Comparison of ENCODE assay signal across 21 cellular contexts in the genomic region with DNA sequence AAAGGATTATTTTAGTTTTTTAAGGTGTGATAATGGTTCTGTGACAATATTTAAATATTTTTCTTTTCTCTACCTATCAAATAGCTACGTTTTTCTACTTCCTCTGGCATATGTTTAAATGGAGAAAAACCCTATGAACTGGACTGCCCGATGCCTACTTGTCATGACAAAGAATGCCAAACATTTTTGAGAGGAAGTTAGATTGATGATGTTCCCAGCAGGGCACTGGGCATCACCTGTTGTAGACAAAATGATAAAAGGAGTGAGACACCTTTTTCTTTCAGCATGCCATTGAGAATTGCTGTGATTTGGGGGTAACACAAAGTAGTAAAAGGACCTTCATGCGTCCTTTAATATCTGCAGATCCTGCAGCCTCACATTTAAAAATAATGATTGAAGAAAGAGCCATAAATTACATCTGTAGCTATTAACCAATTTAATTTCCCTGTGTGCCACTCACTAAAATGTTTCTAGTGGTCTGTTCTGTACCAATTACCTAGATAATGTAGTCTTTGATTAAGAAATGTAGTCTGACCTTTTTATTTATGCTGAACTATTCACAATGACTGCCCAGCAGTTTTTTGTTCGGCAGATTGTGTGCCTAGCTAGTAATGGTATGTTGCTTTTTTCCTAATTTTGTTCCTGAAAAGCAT. TPM values are rescaled to one million over a fixed set of nuclear protein-coding genes. Genes with fewer than 3 reads are reported as not detected.
DNase-seq lines count a peak whose midpoint lies in the region; ATAC-seq, FAIRE-seq and TF ChIP-seq lines count a peak whose summit lies in the region.
"Had no signal": no experiment of that assay in that cellular context is flagged by ENCODE, and none has a peak within 500 bp of the region (broad histone marks: within the 10 kb centered on the region; RNA-seq: fewer than 3 reads in every experiment).

No MANE protein-coding gene starts in this region.

- DNase-seq in CD4-positive, alpha-beta T cell = no peak
- DNase-seq in GM18507 (ENCODE audit: extremely low spot score, insufficient read length, low read depth) = no peak
- no peak for DNase-seq in T-cell
- DNase-seq in naive thymus-derived CD8-positive, alpha-beta T cell = no peak
- no peak for DNase-seq in left ventricle myocardium superior
- no peak for DNase-seq in NAMALWA (ENCODE audit: low spot score)
- DNase-seq: activated T-cell treated with anti-CD3 and anti-CD28 coated beads, Interleukin-2, amount 50 U/mL, for 72 hours; central memory CD4-positive, alpha-beta T cell; EL; glutamatergic neuron; mammary epithelial cell; NCI-H1092 treated with DMSO at 0.1 percent for 48 hours; NCI-H2081 treated with DMSO at 0.1 percent for 48 hours; NCI-H524 treated with DMSO at 0.1 percent for 48 hours; SJCRH30; uterus had no signal

- TF ChIP-seq CTCF in CD4-positive, alpha-beta T cell (IDR thresholded peaks at IDR 0.05) = no peak

- CTCF ChIA-PET in CD4-positive, alpha-beta T cell (lab: Charles Lee) = no interaction called here
- CTCF ChIA-PET in T-cell (lab: Charles Lee) = interaction anchor here in 1 of 2 donors (0.6 to 1.5 kb wide), 2 partner anchors 21 to 158 kb away, joined by 7 read pairs; no protein-coding TSS in a partner anchor

- no peaks in the 10 kb centered on the region for H3K27me3 ChIP-seq in CD4-positive, alpha-beta T cell (ENCODE audit: control insufficient read depth, insufficient read depth, low read length)
- H3K27me3 ChIP-seq: SJCRH30, uterus had no signal

- H3K36me3 Mint-ChIP-seq in CD4-positive, alpha-beta T cell (ENCODE audit: low read depth) = peaks cover 10% of the 10 kb centered on the region
- H3K36me3 Mint-ChIP-seq in T-cell = peaks cover 10% of the 10 kb centered on the region
- peaks cover 5 to 15% (median 11%) of the 10 kb centered on the region in 3 donors for H3K36me3 Mint-ChIP-seq in naive thymus-derived CD8-positive, alpha-beta T cell

- H3K4me1 Mint-ChIP-seq in CD4-positive, alpha-beta T cell (ENCODE audit: low read depth) = peaks cover 57% of the 10 kb centered on the region
- H3K4me1 Mint-ChIP-seq in T-cell = peaks cover 53 to 55% (median 54%) of the 10 kb centered on the region in 3 donors
- H3K4me1 Mint-ChIP-seq in naive thymus-derived CD8-positive, alpha-beta T cell = peaks cover 19 to 53% (median 43%) of the 10 kb centered on the region in 4 donors

- H3K27ac Mint-ChIP-seq in CD4-positive, alpha-beta T cell = peak overlapping the region; percentile 66
- H3K27ac Mint-ChIP-seq in T-cell = peak overlapping the region; percentile 31 to 59
- H3K27ac Mint-ChIP-seq in naive thymus-derived CD8-positive, alpha-beta T cell = peak overlapping the region in 6 of 10 donors; percentile 22 to 78 (median 38)
- H3K27ac Mint-ChIP-seq: activated T-cell treated with anti-CD3 and anti-CD28 coated beads, Interleukin-2, amount 50 U/mL, for 72 hours; T-helper 1 cell treated with Interleukin-12 subunit alpha and Interleukin-12 subunit beta and Interleukin-4 antibody, amounts not matched to agents 30 μg/mL and 1 μg/mL, for 36 hours had no signal

- ATAC-seq in CD4-positive, alpha-beta T cell (ENCODE audit: poor library complexity) = no peak
- ATAC-seq in T-cell (replicated peaks in 1 of 4) (no peak), left ventricle myocardium superior (no peak), GM18907 (IDR thresholded peaks at IDR 0.05; ENCODE audit: unreplicated experiment) (no peak)
- no peak for ATAC-seq in naive thymus-derived CD8-positive, alpha-beta T cell
- ATAC-seq: activated naive CD4-positive, alpha-beta T cell treated with anti-CD3 and anti-CD28 coated beads, Interleukin-2, amount 50 U/mL, for 72 hours; activated T-cell treated with anti-CD3 and anti-CD28 coated beads, Interleukin-2, amount 50 U/mL, for 72 hours had no signal

- POLR2A ChIA-PET in CD4-positive, alpha-beta T cell (lab: Charles Lee) = interaction anchor here (1.0 to 3.9 kb wide), 2 partner anchors 65 to 82 kb away, joined by 4 to 30 read pairs; partner anchors contain the start of gene DIPK1A
- POLR2A ChIA-PET in T-cell (lab: Charles Lee) = interaction anchor here in 1 of 2 donors (0.6 kb wide), 2 partner anchors 264 to 465 kb away, joined by 5 read pairs; no protein-coding TSS in a partner anchor
- POLR2A ChIA-PET in naive thymus-derived CD8-positive, alpha-beta T cell (lab: Charles Lee) = interaction anchor here (0.6 kb wide), 2 partner anchors 158 to 870 kb away, joined by 3 read pairs; no protein-coding TSS in a partner anchor

- no peaks in the 10 kb centered on the region for H3K27me3 Mint-ChIP-seq in CD4-positive, alpha-beta T cell
- H3K27me3 Mint-ChIP-seq in T-cell = no peaks in the 10 kb centered on the region
- no peaks in the 10 kb centered on the region for H3K27me3 Mint-ChIP-seq in naive thymus-derived CD8-positive, alpha-beta T cell

- intact Hi-C loops in CD4-positive, alpha-beta T cell (cut with DNase I, micrococcal nuclease) = no loop called here
- intact Hi-C loops in left ventricle myocardium superior (cut with micrococcal nuclease) = no loop called here

- peak; percentile 15 for FAIRE-seq in GM18507 (lab: Jason Lieb, UNC)
- FAIRE-seq: astrocyte, RCC 7860 had no signal

- no peaks in the 10 kb centered on the region for H3K9me3 Mint-ChIP-seq in CD4-positive, alpha-beta T cell
- no peaks in the 10 kb centered on the region for H3K9me3 Mint-ChIP-seq in T-cell
- no peaks in the 10 kb centered on the region for H3K9me3 Mint-ChIP-seq in naive thymus-derived CD8-positive, alpha-beta T cell
- H3K9me3 Mint-ChIP-seq: activated naive CD4-positive, alpha-beta T cell treated with anti-CD3 and anti-CD28 coated beads, Interleukin-2, amount 50 U/mL, for 72 hours; activated T-cell treated with anti-CD3 and anti-CD28 coated beads, Interleukin-2, amount 50 U/mL, for 72 hours; T-helper 1 cell treated with Interleukin-12 subunit alpha and Interleukin-12 subunit beta and Interleukin-4 antibody, amounts not matched to agents 30 μg/mL and 1 μg/mL, for 36 hours had no signal

- no peak overlapping the region for H3K27ac ChIP-seq in CD4-positive, alpha-beta T cell (ENCODE audit: low read depth, low read length)
- H3K27ac ChIP-seq: SJCRH30, uterus had no signal

- H3K9me3 ChIP-seq in CD4-positive, alpha-beta T cell (ENCODE audit: control insufficient read depth, low read length) = no peaks in the 10 kb centered on the region
- H3K9me3 ChIP-seq: SJCRH30, uterus had no signal

- H3K4me3 Mint-ChIP-seq in CD4-positive, alpha-beta T cell = peak overlapping the region; percentile 12
- H3K4me3 Mint-ChIP-seq in T-cell = no peak overlapping the region
- H3K4me3 Mint-ChIP-seq in naive thymus-derived CD8-positive, alpha-beta T cell = no peak overlapping the region
- H3K4me3 Mint-ChIP-seq: activated T-cell treated with anti-CD3 and anti-CD28 coated beads, Interleukin-2, amount 50 U/mL, for 72 hours; T-helper 1 cell treated with Interleukin-12 subunit alpha and Interleukin-12 subunit beta and Interleukin-4 antibody, amounts not matched to agents 30 μg/mL and 1 μg/mL, for 36 hours had no signal

RNA-seq across cellular contexts. Expression of gene RPL5, which starts 47.6 kb away (rescaled TPM):
- total RNA-seq in CD4-positive, alpha-beta T cell = 1,000 to 10,000 TPM; 1,712 to 1,770 TPM
- 1,000 to 10,000 TPM; 1,327 to 1,558 (median 1,433) TPM for total RNA-seq in T-cell
- total RNA-seq in naive thymus-derived CD8-positive, alpha-beta T cell = 1,000 to 10,000 TPM; 1,607 to 1,641 TPM
- 1,000 to 10,000 TPM; 3,250 to 3,560 (median 3,276) TPM for polyA plus RNA-seq in naive thymus-derived CD8-positive, alpha-beta T cell
- total RNA-seq in left ventricle myocardium superior = 533 TPM
